Comparison of ENCODE assay signal across 8 cellular contexts in the genomic region with DNA sequence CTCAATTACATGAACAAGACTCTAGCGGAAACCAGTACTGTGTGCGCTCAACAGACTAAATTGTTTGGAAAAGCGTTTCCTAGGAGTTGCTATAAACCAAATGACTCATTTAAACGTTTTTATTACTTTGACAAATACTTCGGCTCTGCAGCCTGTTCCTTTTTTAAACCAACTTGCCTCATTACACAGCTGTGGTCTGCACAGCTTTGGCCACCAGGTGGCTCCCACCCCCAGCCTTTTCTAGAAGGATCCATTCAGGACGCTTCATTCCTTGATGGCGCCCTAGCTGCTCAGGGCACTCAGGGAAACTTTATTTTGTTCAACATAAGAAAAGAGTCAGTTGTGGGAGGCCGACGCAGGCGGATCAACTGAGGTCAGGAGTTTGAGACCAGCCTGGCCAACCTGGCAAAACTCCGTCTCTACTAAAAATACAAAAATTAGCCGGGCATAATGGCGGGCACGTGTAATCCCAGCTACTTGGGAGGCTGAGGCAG. TPM values are rescaled to one million over a fixed set of nuclear protein-coding genes. Genes with fewer than 3 reads are reported as not detected.
DNase-seq lines count a peak whose midpoint lies in the region; ATAC-seq and TF ChIP-seq lines count a peak whose summit lies in the region.

No MANE protein-coding gene starts in this region.

- peaks cover 5% of the 10 kb centered on the region for H3K27me3 ChIP-seq in neutrophil

- peak; percentile 88 for TF ChIP-seq CTCF in AG04449 (IDR thresholded peaks at IDR 0.05; ENCODE audit: insufficient read depth, low read length, missing control alignments)
- peak; percentile 75 for TF ChIP-seq CTCF in neutrophil (IDR thresholded peaks at IDR 0.05)

- peaks cover 16 to 20% of the 10 kb centered on the region in 2 experiments for H3K4me1 ChIP-seq in neutrophil (ENCODE audit: control insufficient read depth in 1 of 2, insufficient read depth in 1 of 2, low read depth in 1 of 2, low read length in 1 of 2)

- CTCF ChIA-PET in AG04449 (lab: Yijun Ruan, JAX), result interaction anchor here (0.8 to 5.1 kb wide), 23 partner anchors 9 to 536 kb away, joined by 3 to 66 read pairs (median 4); a partner anchor contains a TSS

- no peak overlapping the region for H3K27ac ChIP-seq in neutrophil

- no peaks in the 10 kb centered on the region for H3K9me3 ChIP-seq in neutrophil

- DNase-seq in AG04449 (ENCODE audit: low read depth, low spot score) (peak; percentile 90), LHCN-M2 (ENCODE audit: low read depth) (peak; percentile 96), SIG-M5 treated with dmso at 0.1 percent for 504 hours (lab: John Stamatoyannopoulos, UW; ENCODE audit: unreplicated experiment) (peak; percentile 86), foreskin melanocyte (peak; percentile 86), stromal cell of bone marrow (ENCODE audit: low read depth) (peak; percentile 95)
- peak; percentile 84 for DNase-seq in activated effector memory CD4-positive, alpha-beta T cell treated with anti-CD3 and anti-CD28 coated beads, Interleukin-2, amount 50 U/mL, for 16 hours

- peak; percentile 84 for ATAC-seq in GM18511 (IDR thresholded peaks at IDR 0.05; ENCODE audit: unreplicated experiment)

- POLR2A ChIA-PET in AG04449 (lab: Yijun Ruan, JAX), result no interaction called here

- no peaks in the 10 kb centered on the region for H3K36me3 ChIP-seq in neutrophil

- H3K4me3 ChIP-seq in AG04449 (ENCODE audit: low read depth, low read length) (no peak overlapping the region), neutrophil (ENCODE audit: low read depth in 1 of 2, low read length in 1 of 2) (no peak overlapping the region)

RNA-seq across cellular contexts. Expression of a gene that starts 41.0 kb away (rescaled TPM):
- total RNA-seq in LHCN-M2 (2014; rRNA removed), result 25.6 and 26.0 TPM in 2 replicates
- 3.3 TPM for polyA plus RNA-seq in LHCN-M2 (2012)
